Comparison of ENCODE assay signal across 8 cellular contexts in the genomic region with DNA sequence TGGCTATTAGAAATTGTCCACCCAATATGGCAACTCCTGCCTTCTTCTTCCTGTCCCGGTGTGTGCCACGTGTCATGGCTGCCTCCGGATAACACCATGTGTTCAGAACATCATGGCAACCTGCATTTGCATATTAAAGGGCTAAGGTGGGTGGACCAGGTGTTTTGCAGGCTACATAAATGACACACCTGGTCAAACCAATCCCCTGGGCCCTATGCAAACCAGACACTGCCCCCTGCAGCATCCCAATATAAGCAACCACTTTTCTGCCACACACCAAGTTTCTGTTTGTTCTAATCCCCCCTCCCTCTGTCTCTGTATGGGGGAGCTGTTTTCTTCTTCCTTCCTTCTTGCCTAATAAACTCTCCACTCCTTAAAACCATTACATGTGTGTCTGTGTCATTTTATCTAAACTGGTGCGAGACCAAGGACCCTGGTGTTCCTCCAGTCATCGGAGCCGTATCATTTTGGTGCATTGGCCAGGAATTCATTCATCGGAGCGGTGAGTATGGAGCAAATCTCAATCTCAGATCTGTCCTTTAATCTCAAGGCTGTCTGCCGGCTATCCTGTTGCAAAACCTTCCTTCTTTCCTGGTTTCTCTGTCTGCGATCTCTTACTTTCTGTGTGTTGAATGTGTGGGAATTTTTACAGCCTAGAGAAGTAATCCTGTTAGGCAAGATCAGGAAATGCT. TPM values are rescaled to one million over a fixed set of nuclear protein-coding genes. Genes with fewer than 3 reads are reported as not detected.
DNase-seq lines count a peak whose midpoint lies in the region; ATAC-seq and TF ChIP-seq lines count a peak whose summit lies in the region.
"Had no signal": no experiment of that assay in that cellular context is flagged by ENCODE, and none has a peak within 500 bp of the region (broad histone marks: within the 10 kb centered on the region; RNA-seq: fewer than 3 reads in every experiment).

No MANE protein-coding gene starts in this region.

- no peaks in the 10 kb centered on the region for H3K27me3 ChIP-seq in right lobe of liver

- no peaks in the 10 kb centered on the region for H3K4me1 ChIP-seq in right lobe of liver

- DNase-seq in GF-D8 (lab: John Stamatoyannopoulos, UW) (peak; percentile 33), amniotic epithelial cell (ENCODE audit: low read depth) (peak; percentile 76), right lobe of liver (no peak), HuH-7 (ENCODE audit: low spot score) (no peak), NCI-H345 (lab: John Stamatoyannopoulos, UW) (no peak), GM19238 (ENCODE audit: insufficient read length, low spot score) (no peak)

- peak in 1 of 4 donors; percentile 16 for TF ChIP-seq CTCF in right lobe of liver (IDR thresholded peaks at IDR 0.05)

- TF ChIP-seq POLR2A in right lobe of liver (IDR thresholded peaks at IDR 0.05): no peak

- no peaks in the 10 kb centered on the region for H3K9me3 ChIP-seq in right lobe of liver

- intact Hi-C loops in right lobe of liver (cut with DNase I): no loop called here

- H3K4me3 ChIP-seq in right lobe of liver: no peak overlapping the region
- H3K4me3 ChIP-seq: SK-N-MC had no signal

- 46% methylated on average over 8 of the region's 10 CpGs for WGBS in right lobe of liver (ENCODE audit: insufficient coverage, low coverage, low lambda C conversion rate, missing lambda C conversion rate)

- peak; percentile 13 for ATAC-seq in HG03457 (IDR thresholded peaks at IDR 0.05; ENCODE audit: unreplicated experiment)
- ATAC-seq in right lobe of liver: peak; percentile 38 to 54 (median 50)

- no peaks in the 10 kb centered on the region for H3K36me3 ChIP-seq in right lobe of liver

- H3K27ac ChIP-seq in right lobe of liver: no peak overlapping the region
- H3K27ac ChIP-seq: SK-N-MC had no signal

RNA-seq across cellular contexts. Expression of a gene that starts 44.5 kb away (rescaled TPM):
- total RNA-seq in right lobe of liver: 10 to 100 TPM in 1 of 6 experiments, 1 to 10 TPM in 5; 1.5 to 13.0 (median 4.3) TPM

Comparison
In these comparisons a context has a peak if more than half of its experiments do, and no peak if none do; other contexts are left out.
1. DNase-seq: peak in GF-D8 (single experiment) and amniotic epithelial cell (single experiment); none in right lobe of liver (0 of 3), HuH-7 (single experiment), NCI-H345 (single experiment) and GM19238 (single experiment).